Comparison of ENCODE assay signal across 8 cellular contexts in genomic region chr14:59507063-59507751, GRCh38. TPM values are rescaled to one million over a fixed set of nuclear protein-coding genes. Genes with fewer than 3 reads are reported as not detected.
A peak's percentile ranks its signal among the peaks of the same experiment; 100 is the strongest.
DNase-seq lines count a peak whose midpoint lies in the region; ATAC-seq and TF ChIP-seq lines count a peak whose summit lies in the region.

No MANE protein-coding gene starts in this region.

- H3K4me2 ChIP-seq in DOHH2 (ENCODE audit: low read length): no peak overlapping the region

- ATAC-seq in GM21515 (IDR thresholded peaks at IDR 0.05; ENCODE audit: unreplicated experiment) (peak; percentile 88), heart left ventricle (peak in 3 of 4 donors; percentile 63 to 81 (median 77))

- intact Hi-C loops in activated T-helper 1 cell treated with anti-CD3 and anti-CD28 coated beads, Interleukin-12 subunit alpha, Interleukin-12 subunit beta, Interleukin-2, Interleukin-4 antibody, amounts not matched to agents 30 ng/mL and 10 ng/mL and 1 ng/mL, durations not matched to agents 14 hours and 24 hours and 36 hours (cut with micrococcal nuclease): loop anchor here (1.0 kb wide), 3 partner anchors 69 to 677 kb away; partner anchors contain the start of gene CCDC175
- intact Hi-C loops in heart left ventricle (cut with DNase I): loop anchor here in 1 of 10 donors (10.0 kb wide), 1 partner anchor 678 kb away; no protein-coding TSS in a partner anchor

- H4K20me1 ChIP-seq in DOHH2 (ENCODE audit: control insufficient read depth, insufficient read depth, low read depth, low read length): no peaks in the 10 kb centered on the region

- TF ChIP-seq CTCF in DOHH2 (IDR thresholded peaks at IDR 0.05; ENCODE audit: low read depth, low read length, poor library complexity, severe bottlenecking) (peak; percentile 91), heart left ventricle (IDR thresholded peaks at IDR 0.05) (peak; percentile 53 to 72 (median 64)), retinal pigment epithelial cell (conservative IDR thresholded peaks at IDR 0.05; ENCODE audit: low read depth, low read length) (peak; percentile 100), suprapubic skin (IDR thresholded peaks at IDR 0.05) (peak in 1 of 2 donors; percentile 70)

- no peaks in the 10 kb centered on the region for H3K79me2 ChIP-seq in DOHH2 (ENCODE audit: control insufficient read depth, low read length)

- H3K9me3 ChIP-seq in DOHH2 (ENCODE audit: control insufficient read depth, insufficient read depth, low read length): no peaks in the 10 kb centered on the region
- H3K9me3 ChIP-seq in heart left ventricle: no peaks in the 10 kb centered on the region
- no peaks in the 10 kb centered on the region for H3K9me3 ChIP-seq in suprapubic skin

- peaks cover 6% of the 10 kb centered on the region for H3K27me3 Mint-ChIP-seq in activated T-helper 1 cell treated with anti-CD3 and anti-CD28 coated beads, Interleukin-12 subunit alpha, Interleukin-12 subunit beta, Interleukin-2, Interleukin-4 antibody, amounts not matched to agents 30 ng/mL and 10 ng/mL and 1 ng/mL, durations not matched to agents 14 hours and 24 hours and 36 hours (ENCODE audit: insufficient read depth)

- no peaks in the 10 kb centered on the region for H3K9me3 Mint-ChIP-seq in activated T-helper 1 cell treated with anti-CD3 and anti-CD28 coated beads, Interleukin-12 subunit alpha, Interleukin-12 subunit beta, Interleukin-2, Interleukin-4 antibody, amounts not matched to agents 30 ng/mL and 10 ng/mL and 1 ng/mL, durations not matched to agents 14 hours and 24 hours and 36 hours

- H3K27me3 ChIP-seq in DOHH2 (ENCODE audit: control insufficient read depth, low read length): peaks cover 5% of the 10 kb centered on the region; the same call in 1 of the 2 replicates
- peaks cover 0 to 4% (median 0%) of the 10 kb centered on the region in 9 donors for H3K27me3 ChIP-seq in heart left ventricle
- no peaks in the 10 kb centered on the region for H3K27me3 ChIP-seq in suprapubic skin

- H3K9me2 ChIP-seq in DOHH2 (replicated peaks; ENCODE audit: control insufficient read depth, low read length): no peaks in the 10 kb centered on the region

- peak; percentile 13 for DNase-seq in HuH-7.5 (ENCODE audit: low spot score)
- DNase-seq in NOMO-1 treated with dmso at 0.1 percent for 144 hours (lab: John Stamatoyannopoulos, UW; ENCODE audit: unreplicated experiment): peak; percentile 52
- peak; percentile 34 for DNase-seq in activated T-helper 1 cell treated with anti-CD3 and anti-CD28 coated beads, Interleukin-12 subunit alpha, Interleukin-12 subunit beta, Interleukin-2, Interleukin-4 antibody, amounts not matched to agents 30 ng/mL and 10 ng/mL and 1 ng/mL, durations not matched to agents 14 hours and 24 hours and 36 hours (ENCODE audit: low spot score)
- peak in 3 of 5 donors; percentile 17 to 40 (median 23) for DNase-seq in heart left ventricle
- DNase-seq in retinal pigment epithelial cell (ENCODE audit: low read depth): no peak
- no peak for DNase-seq in suprapubic skin (ENCODE audit: low spot score in 2 of 2)

- H3F3A ChIP-seq in DOHH2 (ENCODE audit: control insufficient read depth, insufficient read depth): no peaks in the 10 kb centered on the region

- no peak overlapping the region for H3K4me3 Mint-ChIP-seq in activated T-helper 1 cell treated with anti-CD3 and anti-CD28 coated beads, Interleukin-12 subunit alpha, Interleukin-12 subunit beta, Interleukin-2, Interleukin-4 antibody, amounts not matched to agents 30 ng/mL and 10 ng/mL and 1 ng/mL, durations not matched to agents 14 hours and 24 hours and 36 hours

- peaks cover 4% of the 10 kb centered on the region for H3K4me1 Mint-ChIP-seq in activated T-helper 1 cell treated with anti-CD3 and anti-CD28 coated beads, Interleukin-12 subunit alpha, Interleukin-12 subunit beta, Interleukin-2, Interleukin-4 antibody, amounts not matched to agents 30 ng/mL and 10 ng/mL and 1 ng/mL, durations not matched to agents 14 hours and 24 hours and 36 hours (ENCODE audit: low read depth)

- H3K36me3 ChIP-seq in DOHH2 (ENCODE audit: control insufficient read depth, low read length) (peaks cover 6% of the 10 kb centered on the region), heart left ventricle (peaks cover 0 to 33% (median 16%) of the 10 kb centered on the region in 9 donors), suprapubic skin (peaks cover 25% of the 10 kb centered on the region)

- no peaks in the 10 kb centered on the region for H3K4me1 ChIP-seq in DOHH2 (ENCODE audit: control insufficient read depth, low read length)
- no peaks in the 10 kb centered on the region for H3K4me1 ChIP-seq in heart left ventricle
- H3K4me1 ChIP-seq in suprapubic skin: no peaks in the 10 kb centered on the region

- H3K4me3 ChIP-seq in DOHH2 (ENCODE audit: low read length) (no peak overlapping the region), heart left ventricle (no peak overlapping the region), retinal pigment epithelial cell (ENCODE audit: low read length) (no peak overlapping the region), suprapubic skin (no peak overlapping the region)

- TF ChIP-seq EP300 in suprapubic skin (IDR thresholded peaks at IDR 0.05): no peak

- TF ChIP-seq POLR2A in heart left ventricle (IDR thresholded peaks at IDR 0.05): no peak
- TF ChIP-seq POLR2A in suprapubic skin (IDR thresholded peaks at IDR 0.05): no peak

- H3K27ac Mint-ChIP-seq in activated T-helper 1 cell treated with anti-CD3 and anti-CD28 coated beads, Interleukin-12 subunit alpha, Interleukin-12 subunit beta, Interleukin-2, Interleukin-4 antibody, amounts not matched to agents 30 ng/mL and 10 ng/mL and 1 ng/mL, durations not matched to agents 14 hours and 24 hours and 36 hours: no peak overlapping the region

- peaks cover 9% of the 10 kb centered on the region for H3K36me3 Mint-ChIP-seq in activated T-helper 1 cell treated with anti-CD3 and anti-CD28 coated beads, Interleukin-12 subunit alpha, Interleukin-12 subunit beta, Interleukin-2, Interleukin-4 antibody, amounts not matched to agents 30 ng/mL and 10 ng/mL and 1 ng/mL, durations not matched to agents 14 hours and 24 hours and 36 hours (ENCODE audit: low read depth)

- H3K27ac ChIP-seq in DOHH2 (ENCODE audit: low read depth, low read length): no peak overlapping the region
- no peak overlapping the region for H3K27ac ChIP-seq in heart left ventricle
- H3K27ac ChIP-seq in suprapubic skin: no peak overlapping the region

RNA-seq across cellular contexts. Expression of gene JKAMP, which starts 22.9 kb away (rescaled TPM):
- 27.6 and 28.8 TPM in 2 replicates for total RNA-seq in activated T-helper 1 cell treated with anti-CD3 and anti-CD28 coated beads, Interleukin-12 subunit alpha, Interleukin-12 subunit beta, Interleukin-2, Interleukin-4 antibody, amounts not matched to agents 30 ng/mL and 10 ng/mL and 1 ng/mL, durations not matched to agents 14 hours and 24 hours and 36 hours
- total RNA-seq in heart left ventricle (10 to 100 TPM; 24.2 to 38.6 (median 31.2) TPM), suprapubic skin (10 to 100 TPM; 49.8 to 56.7 (median 53.5) TPM)
- 10 to 100 TPM; 11.4 to 52.9 TPM for polyA plus RNA-seq in heart left ventricle

RNA-seq across cellular contexts. Expression of gene L3HYPDH, which starts 23.0 kb away (rescaled TPM):
- 14.0 and 15.9 TPM in 2 replicates for total RNA-seq in activated T-helper 1 cell treated with anti-CD3 and anti-CD28 coated beads, Interleukin-12 subunit alpha, Interleukin-12 subunit beta, Interleukin-2, Interleukin-4 antibody, amounts not matched to agents 30 ng/mL and 10 ng/mL and 1 ng/mL, durations not matched to agents 14 hours and 24 hours and 36 hours
- 10 to 100 TPM in 7 of 9 donors, 1 to 10 TPM in 2; 8.7 to 17.9 (median 14.1) TPM for total RNA-seq in heart left ventricle
- polyA plus RNA-seq in heart left ventricle: 10 to 100 TPM in 1 of 2 donors, 1 to 10 TPM in 1; 7.4 to 18.9 TPM
- total RNA-seq in suprapubic skin: 10 to 100 TPM; 15.3 to 59.1 (median 23.3) TPM

RNA-seq across cellular contexts. Expression of gene GPR135, which starts 42.0 kb away (rescaled TPM):
- 1.5 and 1.6 TPM in 2 replicates for total RNA-seq in activated T-helper 1 cell treated with anti-CD3 and anti-CD28 coated beads, Interleukin-12 subunit alpha, Interleukin-12 subunit beta, Interleukin-2, Interleukin-4 antibody, amounts not matched to agents 30 ng/mL and 10 ng/mL and 1 ng/mL, durations not matched to agents 14 hours and 24 hours and 36 hours
- total RNA-seq in heart left ventricle (1 to 10 TPM; 1.3 to 2.7 (median 2.3) TPM), suprapubic skin (1 to 10 TPM; 1.3 to 5.9 (median 2.4) TPM)
- under 1 TPM; 0.84 to 0.98 TPM for polyA plus RNA-seq in heart left ventricle

Comparison
In these comparisons a context has a peak if more than half of its experiments do, and no peak if none do; other contexts are left out.
1. DNase-seq: peak in HuH-7.5 (single experiment), NOMO-1 treated with dmso at 0.1 percent for 144 hours (single experiment), activated T-helper 1 cell treated with anti-CD3 and anti-CD28 coated beads, Interleukin-12 subunit alpha, Interleukin-12 subunit beta, Interleukin-2, Interleukin-4 antibody, amounts not matched to agents 30 ng/mL and 10 ng/mL and 1 ng/mL, durations not matched to agents 14 hours and 24 hours and 36 hours (single experiment) and heart left ventricle (3 of 5); none in retinal pigment epithelial cell (single experiment) and suprapubic skin (0 of 2).